In the genomic region with DNA sequence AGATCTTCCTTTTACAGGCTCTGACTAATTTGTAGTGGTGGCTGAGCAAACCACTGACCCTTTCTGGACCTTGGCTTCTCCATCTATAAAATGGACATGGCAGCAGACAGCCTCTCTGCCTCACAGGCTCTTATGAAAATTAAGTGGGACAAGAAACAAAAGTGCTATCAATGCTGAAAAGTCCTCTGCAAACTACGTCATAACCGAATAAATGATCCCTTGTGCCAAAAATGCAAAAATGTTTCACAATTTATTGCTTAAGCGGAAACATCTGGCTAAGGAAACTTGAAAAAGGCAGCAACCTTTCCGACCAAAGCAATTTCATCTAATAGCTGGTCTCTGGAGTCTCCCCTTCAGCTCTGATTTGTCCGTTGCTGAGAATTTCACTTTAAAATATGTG, we compare ENCODE assay signal across 18 cellular contexts.
DNase-seq lines count a peak whose midpoint lies in the region; ATAC-seq and TF ChIP-seq lines count a peak whose summit lies in the region.
"Had no signal": no experiment of that assay in that cellular context is flagged by ENCODE, and none has a peak within 500 bp of the region (broad histone marks: within the 10 kb centered on the region; RNA-seq: fewer than 3 reads in every experiment).

No MANE protein-coding gene starts in this region.

- intact Hi-C loops in left cardiac atrium (cut with DNase I) = no loop called here

- TF ChIP-seq CTCF in AG09319 (IDR thresholded peaks at IDR 0.05; ENCODE audit: low read depth, low read length) (no peak), cardiac fibroblast (IDR thresholded peaks at IDR 0.05; ENCODE audit: low read depth, low read length) (no peak)

- ATAC-seq in left cardiac atrium (peak; percentile 12 to 55), HG02840 (IDR thresholded peaks at IDR 0.05; ENCODE audit: low FRiP score, unreplicated experiment) (no peak), GM19452 (IDR thresholded peaks at IDR 0.05; ENCODE audit: unreplicated experiment) (no peak)
- ATAC-seq: CD8-positive, alpha-beta T cell; stimulated activated effector memory CD8-positive, alpha-beta T cell treated with anti-CD3 and anti-CD28 coated beads, Interleukin-12 subunit alpha, Interleukin-12 subunit beta, amount 100 ng/mL, for 72 hours had no signal

- DNase-seq in AG09319 (ENCODE audit: extremely low read depth, low read depth) (peak; percentile 69), MV-4-11 (lab: John Stamatoyannopoulos, UW) (peak; percentile 92), cardiac fibroblast (ENCODE audit: low read depth in 2 of 2) (peak; percentile 86 to 92), left cardiac atrium (no peak), COLO668 (lab: John Stamatoyannopoulos, UW; ENCODE audit: unreplicated experiment) (no peak), NCI-H526 (lab: John Stamatoyannopoulos, UW) (no peak)
- DNase-seq: activated CD4-positive, alpha-beta T cell treated with anti-CD3 and anti-CD28 coated beads, Interleukin-2, amount 10 ng/mL, durations not matched to agents 7 days and 5 days; CD8-positive, alpha-beta T cell; DMS53; dorsolateral prefrontal cortex; H9; NCI-H1417 treated with DMSO at 0.1 percent for 48 hours; NCI-H510A treated with DMSO at 0.1 percent for 48 hours; posterior cingulate gyrus had no signal

- H3K4me3 ChIP-seq in cardiac fibroblast (replicated peaks in 1 of 2; ENCODE audit: low read depth in 2 of 2, low read length in 2 of 2) = no peak overlapping the region
- H3K4me3 ChIP-seq: breast epithelium, dorsolateral prefrontal cortex had no signal

Comparison
In these comparisons a context has a peak if more than half of its experiments do, and no peak if none do; other contexts are left out.
1. DNase-seq: peak in AG09319 (single experiment), MV-4-11 (single experiment) and cardiac fibroblast (2 of 2); none in left cardiac atrium (single experiment), COLO668 (single experiment) and NCI-H526 (0 of 2).
2. ATAC-seq: peak in left cardiac atrium (2 of 2); none in HG02840 (single experiment) and GM19452 (single experiment).